In the genomic region with DNA sequence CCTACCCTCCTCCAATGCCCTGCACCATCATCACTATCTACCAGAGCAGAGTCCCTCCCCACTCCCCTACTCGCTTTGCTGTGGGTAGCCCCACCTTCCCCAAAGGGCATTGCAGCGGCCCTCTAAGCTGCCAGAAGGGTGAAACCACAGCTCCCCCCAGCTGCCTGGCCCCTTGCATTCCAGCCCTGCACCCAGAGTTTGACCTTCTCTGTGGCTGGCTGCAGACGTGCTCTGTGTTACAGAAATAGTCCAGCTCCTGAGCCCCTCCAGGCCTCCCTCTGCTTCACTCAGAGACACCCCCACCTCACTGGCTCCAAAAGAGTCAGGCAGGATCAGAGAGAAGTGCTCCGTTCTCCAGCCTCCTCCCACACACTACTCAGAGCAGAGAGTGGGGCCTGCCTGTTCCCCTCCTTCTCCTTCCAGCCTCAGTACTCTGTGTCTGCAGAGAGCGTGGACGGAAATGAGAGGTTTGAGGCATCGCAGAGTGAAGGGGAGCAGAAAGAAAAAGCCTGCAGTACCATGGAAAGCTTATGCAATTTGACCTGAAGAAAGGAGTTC, we compare ENCODE assay signal across 9 cellular contexts.
DNase-seq lines count a peak whose midpoint lies in the region; ATAC-seq and TF ChIP-seq lines count a peak whose summit lies in the region.
"Had no signal": no experiment of that assay in that cellular context is flagged by ENCODE, and none has a peak within 500 bp of the region (broad histone marks: within the 10 kb centered on the region; RNA-seq: fewer than 3 reads in every experiment).

No MANE protein-coding gene starts in this region.

- H4K20me1 ChIP-seq in Loucy (ENCODE audit: insufficient read depth, low read length, poor library complexity, severe bottlenecking): no peaks in the 10 kb centered on the region

- H3K4me2 ChIP-seq in Loucy (ENCODE audit: low read depth, low read length, poor library complexity, severe bottlenecking): peak overlapping the region; percentile 28

- intact Hi-C loops in colonic mucosa (cut with DNase I): no loop called here

- H3K9me3 ChIP-seq in AG04450 (ENCODE audit: control insufficient read depth, insufficient read depth, low read length) (no peaks in the 10 kb centered on the region), Loucy (ENCODE audit: insufficient read depth, low read depth, low read length) (no peaks in the 10 kb centered on the region), colonic mucosa (no peaks in the 10 kb centered on the region)
- H3K9me3 ChIP-seq: adrenal gland had no signal

- DNase-seq in AG04450 (ENCODE audit: low read depth, low spot score) (peak; percentile 81), colonic mucosa (no peak), myocyte (ENCODE audit: low read depth) (peak; percentile 97), RPMI8226 (no peak), NCI-H2081 (lab: John Stamatoyannopoulos, UW) (no peak), SIG-M5 (lab: John Stamatoyannopoulos, UW) (no peak)
- DNase-seq: adrenal gland had no signal

- POLR2A ChIA-PET in AG04450 (lab: Yijun Ruan, JAX): interaction anchor here (0.6 to 1.6 kb wide), 13 partner anchors 11 to 63 kb away, joined by 3 to 9 read pairs (median 3); a partner anchor contains a TSS

- CTCF ChIA-PET in AG04450 (lab: Charles Lee): interaction anchor here (0.9 to 1.5 kb wide), 5 partner anchors 11 to 102 kb away, joined by 3 to 6 read pairs (median 4); no protein-coding TSS in a partner anchor

- no peaks in the 10 kb centered on the region for H3K79me2 ChIP-seq in Loucy (ENCODE audit: insufficient read depth, low read length)

- no peaks in the 10 kb centered on the region for H3F3A ChIP-seq in Loucy (ENCODE audit: low read depth)

- ATAC-seq in HG02938 (IDR thresholded peaks at IDR 0.05; ENCODE audit: unreplicated experiment): no peak

- TF ChIP-seq CTCF in AG04450 (IDR thresholded peaks at IDR 0.05; ENCODE audit: low read depth, low read length): no peak
- peak; percentile 43 for TF ChIP-seq CTCF in Loucy (conservative IDR thresholded peaks at IDR 0.05; ENCODE audit: low read length)
- TF ChIP-seq CTCF in colonic mucosa (IDR thresholded peaks at IDR 0.05): no peak

- peak overlapping the region; percentile 65; the same call in 1 of the 2 replicates for H2AFZ ChIP-seq in Loucy (ENCODE audit: low read length)

- no peaks in the 10 kb centered on the region for H3K9me2 ChIP-seq in Loucy (replicated peaks; ENCODE audit: low read depth, low read length)

- no peaks in the 10 kb centered on the region for H3K4me1 ChIP-seq in Loucy (ENCODE audit: insufficient read depth, low read length, poor library complexity, severe bottlenecking)
- H3K4me1 ChIP-seq in colonic mucosa: peaks cover 12% of the 10 kb centered on the region

- H3K4me3 ChIP-seq in AG04450 (ENCODE audit: low read depth, low read length): no peak overlapping the region
- no peak overlapping the region for H3K4me3 ChIP-seq in Loucy (ENCODE audit: low read length, poor library complexity, severe bottlenecking)
- H3K4me3 ChIP-seq in colonic mucosa: no peak overlapping the region
- H3K4me3 ChIP-seq: adrenal gland had no signal

- H3K27me3 ChIP-seq in AG04450 (ENCODE audit: control insufficient read depth, insufficient read depth, low read length) (no peaks in the 10 kb centered on the region), Loucy (ENCODE audit: insufficient read depth, low read length, poor library complexity, severe bottlenecking) (no peaks in the 10 kb centered on the region), colonic mucosa (no peaks in the 10 kb centered on the region)
- H3K27me3 ChIP-seq: adrenal gland had no signal

- peak overlapping the region; percentile 62 for H3K27ac ChIP-seq in AG04450 (ENCODE audit: low read depth, low read length)
- H3K27ac ChIP-seq in colonic mucosa: peak overlapping the region; percentile 20

- no peaks in the 10 kb centered on the region for H3K36me3 ChIP-seq in Loucy (ENCODE audit: insufficient read depth, low read length)
- H3K36me3 ChIP-seq in colonic mucosa: no peaks in the 10 kb centered on the region
- H3K36me3 ChIP-seq: adrenal gland had no signal

- H3K9ac ChIP-seq in Loucy (ENCODE audit: low read depth, low read length, poor library complexity, severe bottlenecking) (no peak overlapping the region), colonic mucosa (ENCODE audit: low read depth in 2 of 2, low read length in 2 of 2) (no peak overlapping the region)

Comparison
In these comparisons a context has a peak if more than half of its experiments do, and no peak if none do; other contexts are left out.
1. DNase-seq: peak in AG04450 (single experiment) and myocyte (single experiment); none in colonic mucosa (single experiment), RPMI8226 (single experiment), NCI-H2081 (0 of 2) and SIG-M5 (single experiment).